ENCODE assay signal across 8 cellular contexts in the genomic region with DNA sequence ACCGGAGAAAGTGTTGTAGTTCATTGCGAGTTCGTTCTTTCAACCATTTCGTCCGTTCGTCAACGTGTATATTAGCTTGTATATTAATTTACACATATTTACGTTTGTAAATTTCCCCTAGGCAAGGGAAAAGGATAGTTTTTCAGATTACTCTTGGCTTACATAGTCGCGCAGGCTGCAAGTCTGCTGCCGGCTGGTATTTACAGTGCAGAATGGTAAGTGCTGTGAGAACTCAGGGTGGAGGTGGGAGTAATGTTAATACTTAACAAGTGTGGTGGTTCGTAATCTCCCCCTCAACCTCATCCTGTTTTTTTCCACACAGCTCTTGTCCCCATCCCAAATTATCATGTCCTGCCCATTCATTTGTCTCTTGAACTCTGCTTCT. TPM values are rescaled to one million over a fixed set of nuclear protein-coding genes. Genes with fewer than 3 reads are reported as not detected.
DNase-seq lines count a peak whose midpoint lies in the region; TF ChIP-seq lines count a peak whose summit lies in the region.

No MANE protein-coding gene starts in this region.

- H3K9me3 Mint-ChIP-seq in CD4-positive, alpha-beta memory T cell = no peaks in the 10 kb centered on the region
- H3K9me3 Mint-ChIP-seq in chondrocyte (ENCODE audit: low read depth) = no peaks in the 10 kb centered on the region

- no peak for TF ChIP-seq CTCF in chondrocyte (IDR thresholded peaks at IDR 0.05)

- H3K27me3 Mint-ChIP-seq in CD4-positive, alpha-beta memory T cell = no peaks in the 10 kb centered on the region
- H3K27me3 Mint-ChIP-seq in chondrocyte (ENCODE audit: low read depth) = peaks cover 18% of the 10 kb centered on the region

- H3K4me3 ChIP-seq in CD4-positive, alpha-beta memory T cell (ENCODE audit: low read length in 2 of 2) = peak overlapping the region; percentile 88 to 95
- H3K4me3 ChIP-seq in mononuclear cell (ENCODE audit: low read length) = peak overlapping the region; percentile 98

- H3K36me3 Mint-ChIP-seq in CD4-positive, alpha-beta memory T cell = peaks cover 9 to 10% of the 10 kb centered on the region in 2 donors
- H3K36me3 Mint-ChIP-seq in chondrocyte (ENCODE audit: low read depth) = no peaks in the 10 kb centered on the region

- no peaks in the 10 kb centered on the region for H3K27me3 ChIP-seq in CD4-positive, alpha-beta memory T cell (ENCODE audit: insufficient read depth, low read length)
- H3K27me3 ChIP-seq in mononuclear cell (ENCODE audit: insufficient read depth, low read length) = no peaks in the 10 kb centered on the region

- peak overlapping the region; percentile 94 to 98 (median 96) for H3K27ac Mint-ChIP-seq in CD4-positive, alpha-beta memory T cell
- H3K27ac Mint-ChIP-seq in chondrocyte (ENCODE audit: unreplicated experiment) = peak overlapping the region; percentile 97

- H3K9me3 ChIP-seq in CD4-positive, alpha-beta memory T cell (ENCODE audit: control insufficient read depth in 1 of 2, low read length in 2 of 2) = no peaks in the 10 kb centered on the region
- H3K9me3 ChIP-seq in KOPT-K1 (ENCODE audit: insufficient read depth, low read length, poor library complexity, severe bottlenecking) (no peaks in the 10 kb centered on the region), mononuclear cell (ENCODE audit: low read depth, low read length) (no peaks in the 10 kb centered on the region)

- peaks cover 28 to 45% (median 35%) of the 10 kb centered on the region in 4 donors for H3K4me1 Mint-ChIP-seq in CD4-positive, alpha-beta memory T cell
- peaks cover 17% of the 10 kb centered on the region for H3K4me1 Mint-ChIP-seq in chondrocyte (ENCODE audit: low read depth)

- POLR2A ChIA-PET in CD4-positive, alpha-beta memory T cell (lab: Charles Lee; ENCODE audit: partially characterized antibody) = interaction anchor here (0.6 to 2.9 kb wide), 21 partner anchors 9 to 1328 kb away, joined by 3 to 31 read pairs (median 5); a partner anchor contains a TSS

- H3K27ac ChIP-seq in CD4-positive, alpha-beta memory T cell (ENCODE audit: low read depth, low read length) = peak overlapping the region; percentile 74
- H3K27ac ChIP-seq in KOPT-K1 (ENCODE audit: low read depth, low read length, poor library complexity, severe bottlenecking) = peak overlapping the region; percentile 77

- DNase-seq in CD4-positive, alpha-beta memory T cell = no peak
- DNase-seq in chondrocyte (ENCODE audit: low spot score) = no peak
- no peak for DNase-seq in NCI-H2171 (lab: John Stamatoyannopoulos, UW)
- DNase-seq in NCI-H1436 (lab: John Stamatoyannopoulos, UW) = no peak
- no peak for DNase-seq in GDM1 (lab: John Stamatoyannopoulos, UW)
- DNase-seq in posterior vena cava (ENCODE audit: low spot score) = no peak

- peak overlapping the region; percentile 95 to 99 (median 97) for H3K4me3 Mint-ChIP-seq in CD4-positive, alpha-beta memory T cell
- peak overlapping the region; percentile 95 for H3K4me3 Mint-ChIP-seq in chondrocyte (ENCODE audit: unreplicated experiment)

- no peaks in the 10 kb centered on the region for H3K36me3 ChIP-seq in CD4-positive, alpha-beta memory T cell (ENCODE audit: insufficient read depth, low read length)
- no peaks in the 10 kb centered on the region for H3K36me3 ChIP-seq in KOPT-K1 (ENCODE audit: insufficient read depth, low read length)

- peaks cover 24% of the 10 kb centered on the region for H3K4me1 ChIP-seq in CD4-positive, alpha-beta memory T cell (ENCODE audit: insufficient read depth, low read length)
- peaks cover 12% of the 10 kb centered on the region for H3K4me1 ChIP-seq in mononuclear cell (ENCODE audit: insufficient read depth, low read length)

- CTCF ChIA-PET in CD4-positive, alpha-beta memory T cell (lab: Charles Lee; ENCODE audit: partially characterized antibody) = interaction anchor here (1.0 to 3.6 kb wide), 16 partner anchors 10 to 1929 kb away, joined by 3 to 52 read pairs (median 9); a partner anchor contains a TSS

- intact Hi-C loops in CD4-positive, alpha-beta memory T cell (cut with micrococcal nuclease) = loop anchor here (1.0 to 10.0 kb wide), 3 partner anchors 19 to 1928 kb away; a partner anchor contains a TSS
- intact Hi-C loops in posterior vena cava (cut with DNase I) = no loop called here

RNA-seq across cellular contexts. Expression of a gene that starts 0.8 kb away (rescaled TPM):
- total RNA-seq in CD4-positive, alpha-beta memory T cell = 10 to 100 TPM; 22.0 to 26.3 TPM
- 1 to 10 TPM; 3.3 TPM for polyA plus RNA-seq in CD4-positive, alpha-beta memory T cell
- 15.6 to 20.9 TPM (median 17.2 TPM) in 3 replicates for total RNA-seq in chondrocyte
- total RNA-seq in mononuclear cell = 26.4 TPM
- total RNA-seq in posterior vena cava = 10 to 100 TPM; 20.7 to 33.4 TPM
